Comparison of ENCODE assay signal across 1 cellular context in genomic region chr20:34874094-34874654, GRCh38.
A peak's percentile ranks its signal among the peaks of the same experiment; 100 is the strongest.
TF ChIP-seq lines count a peak whose summit lies in the region.

No MANE protein-coding gene starts in this region.

TF ChIP-seq in HepG2, 621 proteins besides CTCF, POLR2A, EP300 and RAD21 (continued from another document and continues in another):
- no peak for TF ChIP-seq ZNF142 (CRISPR knock-in tag; IDR thresholded peaks at IDR 0.05)
- peak; percentile 24; the same call in 1 of the 2 replicates for TF ChIP-seq FOXO1 (CRISPR knock-in tag; IDR thresholded peaks at IDR 0.05)
- TF ChIP-seq HMGA1 (CRISPR knock-in tag; conservative IDR thresholded peaks at IDR 0.05), result no peak
- TF ChIP-seq PTBP1 (IDR thresholded peaks at IDR 0.05; ENCODE audit: low read depth, low read length, poor library complexity, severe bottlenecking), result no peak
- TF ChIP-seq ZNF580 (CRISPR knock-in tag; IDR thresholded peaks at IDR 0.05; ENCODE audit: borderline replicate concordance, low read depth), result peak; percentile 74; the same call in 1 of the 2 replicates
- no peak for TF ChIP-seq ZXDC (CRISPR knock-in tag; IDR thresholded peaks at IDR 0.05)
- TF ChIP-seq ZSCAN25 (CRISPR knock-in tag; IDR thresholded peaks at IDR 0.05), result peak; percentile 31; the same call in 1 of the 2 replicates
- 0 out of 2 replicates have a peak, but pooled peaks have one; percentile 35 for TF ChIP-seq BRCA1 (CRISPR knock-in tag; IDR thresholded peaks at IDR 0.05)
- TF ChIP-seq ZNF616 (CRISPR knock-in tag; IDR thresholded peaks at IDR 0.05; ENCODE audit: low read depth), result no peak
- no peak for TF ChIP-seq ZNF17 (CRISPR knock-in tag; IDR thresholded peaks at IDR 0.05)
- TF ChIP-seq ZNF678 (CRISPR knock-in tag; IDR thresholded peaks at IDR 0.05), result no peak
- TF ChIP-seq ZNF501 (CRISPR knock-in tag; IDR thresholded peaks at IDR 0.05), result no peak
- TF ChIP-seq NFE2L1 (CRISPR knock-in tag; IDR thresholded peaks at IDR 0.05; ENCODE audit: borderline replicate concordance), result no peak
- TF ChIP-seq ATF5 (CRISPR knock-in tag; IDR thresholded peaks at IDR 0.05; ENCODE audit: low read depth), result no peak
- no peak for TF ChIP-seq ZFP82 (CRISPR knock-in tag; IDR thresholded peaks at IDR 0.05; ENCODE audit: borderline replicate concordance)
- no peak for TF ChIP-seq SUZ12 (IDR thresholded peaks at IDR 0.05; ENCODE audit: low read depth, low read length)
- TF ChIP-seq CC2D1A (CRISPR knock-in tag; IDR thresholded peaks at IDR 0.05), result no peak
- TF ChIP-seq PRMT3 (CRISPR knock-in tag; IDR thresholded peaks at IDR 0.05; ENCODE audit: borderline replicate concordance, low read depth), result no peak
- TF ChIP-seq PRPF4 (IDR thresholded peaks at IDR 0.05; ENCODE audit: low read depth, low read length, poor library complexity, severe bottlenecking), result no peak
- peak; percentile 79 for TF ChIP-seq ZNF883 (CRISPR knock-in tag; IDR thresholded peaks at IDR 0.05; ENCODE audit: not compliant biosample characterization)
- no peak for TF ChIP-seq ZBTB1 (CRISPR knock-in tag; IDR thresholded peaks at IDR 0.05; ENCODE audit: borderline replicate concordance)
- peak; percentile 83 for TF ChIP-seq IRF2 (CRISPR knock-in tag; IDR thresholded peaks at IDR 0.05)
- TF ChIP-seq RFX1 (IDR thresholded peaks at IDR 0.05), result no peak
- TF ChIP-seq DRAP1 (CRISPR knock-in tag; IDR thresholded peaks at IDR 0.05), result peak; percentile 63; the same call in 1 of the 2 replicates
- no peak; the same call in 1 of the 2 replicates for TF ChIP-seq ZNF44 (CRISPR knock-in tag; IDR thresholded peaks at IDR 0.05)
- 0 out of 2 replicates have a peak, but pooled peaks have one; percentile 11 for TF ChIP-seq HINFP (CRISPR knock-in tag; IDR thresholded peaks at IDR 0.05; ENCODE audit: low read depth)
- TF ChIP-seq ZNF30 (CRISPR knock-in tag; IDR thresholded peaks at IDR 0.05), result no peak
- TF ChIP-seq ZNF3 (CRISPR knock-in tag; IDR thresholded peaks at IDR 0.05), result no peak; the same call in 1 of the 2 replicates
- TF ChIP-seq HOXD1 (CRISPR knock-in tag; IDR thresholded peaks at IDR 0.05), result 0 out of 2 replicates have a peak, but pooled peaks have one; percentile 17
- TF ChIP-seq NCOA2 (CRISPR knock-in tag; IDR thresholded peaks at IDR 0.05), result no peak; the same call in 1 of the 2 replicates
- peak; percentile 40; the same call in 1 of the 2 replicates for TF ChIP-seq KAT7 (CRISPR knock-in tag; IDR thresholded peaks at IDR 0.05; ENCODE audit: borderline replicate concordance)
- TF ChIP-seq ZNF644 (CRISPR knock-in tag; IDR thresholded peaks at IDR 0.05; ENCODE audit: low read depth), result no peak
- TF ChIP-seq RNF219 (CRISPR knock-in tag; IDR thresholded peaks at IDR 0.05), result no peak
- TF ChIP-seq SMAD9 (CRISPR knock-in tag; IDR thresholded peaks at IDR 0.05), result peak; percentile 95
- 0 out of 2 replicates have a peak, but pooled peaks have one; percentile 32 for TF ChIP-seq SSRP1 (CRISPR knock-in tag; IDR thresholded peaks at IDR 0.05)
- TF ChIP-seq PCBP2 (optimal IDR thresholded peaks at IDR 0.05; ENCODE audit: low read depth, low read length, poor library complexity, severe bottlenecking), result peak; percentile 67
- no peak for TF ChIP-seq REST (IDR thresholded peaks at IDR 0.05; ENCODE audit: borderline replicate concordance in 1 of 2, low read depth in 1 of 2, low read length in 2 of 2)
- no peak for TF ChIP-seq DNMT1 (CRISPR knock-in tag; IDR thresholded peaks at IDR 0.05)
- TF ChIP-seq SKI (IDR thresholded peaks at IDR 0.05; ENCODE audit: partially characterized antibody), result no peak
- no peak for TF ChIP-seq ZNF839 (CRISPR knock-in tag; IDR thresholded peaks at IDR 0.05; ENCODE audit: borderline replicate concordance)
- no peak for TF ChIP-seq CBX1 (IDR thresholded peaks at IDR 0.05; ENCODE audit: low read depth)
- no peak for TF ChIP-seq ATAD3A (CRISPR knock-in tag; IDR thresholded peaks at IDR 0.05)
- no peak; the same call in none of the 2 replicates for TF ChIP-seq MYPOP (CRISPR knock-in tag; IDR thresholded peaks at IDR 0.05)
- TF ChIP-seq ZFP62 (CRISPR knock-in tag; IDR thresholded peaks at IDR 0.05), result no peak
- TF ChIP-seq ZNF143 (CRISPR knock-in tag; IDR thresholded peaks at IDR 0.05), result no peak
- TF ChIP-seq ZNF83 (CRISPR knock-in tag; IDR thresholded peaks at IDR 0.05; ENCODE audit: borderline replicate concordance), result 0 out of 2 replicates have a peak, but pooled peaks have one; percentile 52
- no peak for TF ChIP-seq CBFB (CRISPR knock-in tag; IDR thresholded peaks at IDR 0.05)
- TF ChIP-seq ZFP41 (CRISPR knock-in tag; IDR thresholded peaks at IDR 0.05; ENCODE audit: borderline replicate concordance), result peak; percentile 57; the same call in 1 of the 2 replicates
